22 cellular contexts compared by ENCODE assay signal in genomic region chr1:58852731-58853485, GRCh38.
A peak's percentile ranks its signal among the peaks of the same experiment; 100 is the strongest.
DNase-seq lines count a peak whose midpoint lies in the region; FAIRE-seq and TF ChIP-seq lines count a peak whose summit lies in the region.
"Had no signal": no experiment of that assay in that cellular context is flagged by ENCODE, and none has a peak within 500 bp of the region (broad histone marks: within the 10 kb centered on the region; RNA-seq: fewer than 3 reads in every experiment).

No MANE protein-coding gene starts in this region.

- H3K9ac ChIP-seq in endodermal cell (ENCODE audit: extremely low read depth, low read length, poor library complexity, severe bottlenecking): no peak overlapping the region
- no peak overlapping the region for H3K9ac ChIP-seq in kidney (ENCODE audit: low read length in 2 of 2)

- no TSS peak for BruUV-seq in A673 (replicated peaks; lab: Mats Ljungman, UMichigan)

- intact Hi-C loops in kidney (cut with DNase I): no loop called here
- intact Hi-C loops in breast epithelium (cut with DNase I; ENCODE audit: low total_unique reads): no loop called here
- intact Hi-C loops in A673 (cut with micrococcal nuclease; ENCODE audit: unreplicated experiment): no loop called here

- POLR2A ChIA-PET in A673 (lab: Charles Lee; ENCODE audit: low non-redundant PET): no interaction called here

- H3K4me3 ChIP-seq in H7 (ENCODE audit: insufficient read depth, low read depth, low read length) (no peak overlapping the region), endodermal cell (ENCODE audit: low read length) (peak overlapping the region; percentile 15), kidney (ENCODE audit: low read length in 2 of 2) (no peak overlapping the region), breast epithelium (no peak overlapping the region), A673 (ENCODE audit: low read depth, low read length, poor library complexity, severe bottlenecking) (no peak overlapping the region)
- H3K4me3 ChIP-seq: A549, SJCRH30 had no signal

- H3K4me3 Mint-ChIP-seq in endodermal cell: no peak overlapping the region
- H3K4me3 Mint-ChIP-seq: CD4-positive, CD25-positive, alpha-beta regulatory T cell had no signal

- no peak for FAIRE-seq in kidney (lab: Jason Lieb, UNC)
- FAIRE-seq: A549, GM19239, H54, RCC 7860 had no signal

- no peaks in the 10 kb centered on the region for H3K9me3 Mint-ChIP-seq in endodermal cell
- H3K9me3 Mint-ChIP-seq: CD4-positive, CD25-positive, alpha-beta regulatory T cell had no signal

- H3K27me3 ChIP-seq in H7 (ENCODE audit: control insufficient read depth, insufficient read depth, low read length): no peaks in the 10 kb centered on the region
- H3K27me3 ChIP-seq in endodermal cell (ENCODE audit: control insufficient read depth, insufficient read depth, low read length, poor library complexity, severe bottlenecking): no peaks in the 10 kb centered on the region
- no peaks in the 10 kb centered on the region for H3K27me3 ChIP-seq in breast epithelium
- H3K27me3 ChIP-seq in A673 (replicated peaks; ENCODE audit: insufficient read depth, low read depth, low read length, poor library complexity): no peaks in the 10 kb centered on the region
- H3K27me3 ChIP-seq: SJCRH30 had no signal

- DNase-seq in H7 (peak; percentile 61), endodermal cell (peak; percentile 62), kidney (peak; percentile 41), pons (ENCODE audit: low spot score) (peak; percentile 56), breast epithelium (ENCODE audit: low spot score in 2 of 2) (no peak), SW 1271 (lab: John Stamatoyannopoulos, UW) (no peak), A673 (ENCODE audit: low spot score) (no peak), NCI-H526 treated with DMSO at 0.1 percent for 48 hours (lab: John Stamatoyannopoulos, UW) (no peak)
- DNase-seq: CD4-positive, CD25-positive, alpha-beta regulatory T cell; DMS79; KBM-7; NCI-H1092; NCI-H1436; NCI-H1930; NCI-H226; NCI-H510A treated with DMSO at 0.1 percent for 48 hours; NCI-H82; SJCRH30 had no signal

- no peak for TF ChIP-seq POLR2A in breast epithelium (IDR thresholded peaks at IDR 0.05)

- H3K9me3 ChIP-seq in endodermal cell (ENCODE audit: control insufficient read depth, low read length) (no peaks in the 10 kb centered on the region), kidney (ENCODE audit: control insufficient read depth in 1 of 2, low read length in 2 of 2) (no peaks in the 10 kb centered on the region), breast epithelium (no peaks in the 10 kb centered on the region), A673 (ENCODE audit: low read depth, low read length, poor library complexity, severe bottlenecking) (no peaks in the 10 kb centered on the region)
- H3K9me3 ChIP-seq: A549, SJCRH30 had no signal

- CTCF ChIA-PET in A673 (lab: Charles Lee): no interaction called here

- H3K27ac Mint-ChIP-seq in endodermal cell: no peak overlapping the region

- no peak overlapping the region for H3K27ac ChIP-seq in endodermal cell (ENCODE audit: low read depth, low read length)
- no peak overlapping the region for H3K27ac ChIP-seq in kidney (ENCODE audit: low read depth in 2 of 2, low read length in 2 of 2)
- H3K27ac ChIP-seq in breast epithelium: no peak overlapping the region
- no peak overlapping the region for H3K27ac ChIP-seq in A673 (ENCODE audit: low read depth, low read length, poor library complexity, severe bottlenecking)
- H3K27ac ChIP-seq: SJCRH30 had no signal

- no peaks in the 10 kb centered on the region for H3K27me3 Mint-ChIP-seq in endodermal cell (ENCODE audit: insufficient read depth)
- H3K27me3 Mint-ChIP-seq: CD4-positive, CD25-positive, alpha-beta regulatory T cell had no signal

- no peaks in the 10 kb centered on the region for H3K36me3 Mint-ChIP-seq in endodermal cell (ENCODE audit: low read depth)
- H3K36me3 Mint-ChIP-seq: CD4-positive, CD25-positive, alpha-beta regulatory T cell had no signal

- H3K36me3 ChIP-seq in H7 (replicated peaks; ENCODE audit: control insufficient read depth, insufficient read depth, low read length) (no peaks in the 10 kb centered on the region), endodermal cell (ENCODE audit: control insufficient read depth, insufficient read depth, low read length) (no peaks in the 10 kb centered on the region), kidney (ENCODE audit: control insufficient read depth in 1 of 2, insufficient read depth in 2 of 2, low read length in 2 of 2) (no peaks in the 10 kb centered on the region), breast epithelium (no peaks in the 10 kb centered on the region), A673 (ENCODE audit: insufficient read depth, low read length, poor library complexity, severe bottlenecking) (no peaks in the 10 kb centered on the region)
- H3K36me3 ChIP-seq: SJCRH30 had no signal

- no peak for TF ChIP-seq CTCF in endodermal cell (conservative IDR thresholded peaks at IDR 0.05)
- TF ChIP-seq CTCF in kidney (IDR thresholded peaks at IDR 0.05; ENCODE audit: borderline replicate concordance, extremely low read depth, insufficient read depth): no peak
- TF ChIP-seq CTCF in breast epithelium (IDR thresholded peaks at IDR 0.05): no peak
- TF ChIP-seq CTCF in A673 (conservative IDR thresholded peaks at IDR 0.05; ENCODE audit: low read depth, low read length): no peak

- H3K4me1 Mint-ChIP-seq in endodermal cell: peaks cover 36% of the 10 kb centered on the region

- peaks cover 18% of the 10 kb centered on the region for H3K4me1 ChIP-seq in endodermal cell (ENCODE audit: control insufficient read depth, insufficient read depth, low read length)
- H3K4me1 ChIP-seq in kidney (ENCODE audit: control insufficient read depth in 1 of 2, insufficient read depth in 1 of 2, low read depth in 1 of 2, low read length in 2 of 2): no peaks in the 10 kb centered on the region
- H3K4me1 ChIP-seq in breast epithelium: no peaks in the 10 kb centered on the region
- H3K4me1 ChIP-seq in A673 (ENCODE audit: insufficient read depth, low read length, poor library complexity, severe bottlenecking): no peaks in the 10 kb centered on the region

- 63 to 70% methylated on average over 4 to 10 of the region's 10 CpGs for WGBS in endodermal cell (ENCODE audit: insufficient coverage in 1 of 2, insufficient read length in 1 of 2), 2 experiments

Comparison
In these comparisons a context has a peak if more than half of its experiments do, and no peak if none do; other contexts are left out.
1. DNase-seq: peak in H7 (single experiment), endodermal cell (single experiment), kidney (single experiment) and pons (single experiment); none in breast epithelium (0 of 2), SW 1271 (0 of 2), A673 (single experiment) and NCI-H526 treated with DMSO at 0.1 percent for 48 hours (single experiment).